Comparison of ENCODE assay signal across 8 cellular contexts in the genomic region with DNA sequence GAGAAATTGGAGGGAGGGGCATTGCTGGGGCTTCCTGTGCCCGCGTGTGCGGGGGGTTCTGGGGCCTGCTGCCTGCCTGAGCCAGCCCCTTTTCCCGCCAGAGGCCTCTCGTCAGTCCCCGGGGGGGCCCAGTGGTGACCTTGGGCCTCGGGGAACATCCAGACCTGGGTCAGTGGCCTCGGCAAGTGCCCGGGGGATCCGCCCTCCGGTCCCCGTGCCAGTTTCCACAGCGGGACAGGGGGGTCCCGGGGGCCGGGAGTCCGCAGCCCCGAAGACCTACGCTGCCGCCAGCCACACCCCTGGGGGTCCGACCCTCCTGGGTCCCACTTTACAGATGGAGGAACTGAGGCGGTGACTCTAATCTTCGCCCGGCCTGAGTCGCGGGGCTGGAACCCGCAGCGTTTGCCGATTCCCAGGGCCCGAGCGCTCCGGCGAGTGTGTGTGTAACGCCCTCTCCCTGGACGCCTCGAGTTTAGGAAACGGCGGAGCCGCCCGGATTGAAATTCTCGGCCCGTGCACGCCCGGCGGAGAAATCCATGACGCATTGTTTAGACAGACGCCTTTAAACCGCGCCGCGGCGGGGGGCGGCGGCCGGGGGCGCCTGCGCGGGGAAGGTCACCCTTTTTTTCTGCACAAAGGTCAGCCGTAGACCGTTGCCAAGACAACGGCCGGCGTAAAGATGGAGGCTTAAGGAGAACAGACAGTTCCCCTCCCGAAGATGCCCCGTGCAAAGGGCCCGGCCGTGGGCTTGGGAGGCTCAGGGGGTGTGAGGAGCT. TPM values are rescaled to one million over a fixed set of nuclear protein-coding genes. Genes with fewer than 3 reads are reported as not detected.
DNase-seq lines count a peak whose midpoint lies in the region; ATAC-seq and TF ChIP-seq lines count a peak whose summit lies in the region.

No MANE protein-coding gene starts in this region.

- no peaks in the 10 kb centered on the region for H3K27me3 ChIP-seq in right lobe of liver

- intact Hi-C loops in Right ventricle myocardium inferior (cut with DNase I), result no loop called here
- intact Hi-C loops in cardiac septum (cut with DNase I), result no loop called here
- intact Hi-C loops in right lobe of liver (cut with DNase I), result no loop called here

- peaks cover 0 to 11% (median 5%) of the 10 kb centered on the region in 4 donors for H3K4me1 ChIP-seq in right lobe of liver

- no peak for TF ChIP-seq CTCF in right lobe of liver (IDR thresholded peaks at IDR 0.05)

- no peak overlapping the region for H3K27ac ChIP-seq in right lobe of liver

- H3K9me3 ChIP-seq in right lobe of liver, result no peaks in the 10 kb centered on the region

- H3K36me3 ChIP-seq in right lobe of liver, result no peaks in the 10 kb centered on the region

- peak overlapping the region; percentile 3 to 28 (median 26) for H3K4me3 ChIP-seq in right lobe of liver

- TF ChIP-seq POLR2A in right lobe of liver (IDR thresholded peaks at IDR 0.05), result no peak

- whole genome bisulfite sequencing in right lobe of liver (ENCODE audit: insufficient coverage, low coverage, low lambda C conversion rate, missing lambda C conversion rate), result 4% methylated on average over 26 of the region's 66 CpGs

- peak; percentile 60 for ATAC-seq in Right ventricle myocardium inferior
- peak; percentile 84 for ATAC-seq in SK-N-SH treated with all-trans-retinoic acid at 6 μM for 48 hours
- ATAC-seq in right lobe of liver, result peak; percentile 62 to 73 (median 71)
- ATAC-seq in HG03571 (IDR thresholded peaks at IDR 0.05; ENCODE audit: unreplicated experiment), result no peak

- DNase-seq in Right ventricle myocardium inferior (ENCODE audit: missing footprints), result no peak
- DNase-seq in cardiac septum (ENCODE audit: low spot score), result no peak
- DNase-seq in dedifferentiated amniotic fluid mesenchymal stem cell (ENCODE audit: extremely low spot score), result peak; percentile 61
- peak in 1 of 3 donors; percentile 46 for DNase-seq in right lobe of liver
- peak; percentile 55 for DNase-seq in stimulated activated CD8-positive, alpha-beta memory T cell treated with anti-CD3 and anti-CD28 coated beads, Interleukin-4, amount 100 ng/mL, for 48 hours
- no peak for DNase-seq in DMS153 (lab: John Stamatoyannopoulos, UW)

TF ChIP-seq in SK-N-SH treated with all-trans-retinoic acid at 6 μM for 48 hours, 23 proteins besides CTCF, POLR2A, EP300 and RAD21:
- no peak for TF ChIP-seq PPARA (CRISPR knock-in tag; IDR thresholded peaks at IDR 0.05; ENCODE audit: borderline replicate concordance)
- TF ChIP-seq CSDC2 (CRISPR knock-in tag; IDR thresholded peaks at IDR 0.05), result no peak
- TF ChIP-seq ZNF565 (CRISPR knock-in tag; conservative IDR thresholded peaks at IDR 0.05; ENCODE audit: low read depth), result no peak
- TF ChIP-seq, protein P1, sequence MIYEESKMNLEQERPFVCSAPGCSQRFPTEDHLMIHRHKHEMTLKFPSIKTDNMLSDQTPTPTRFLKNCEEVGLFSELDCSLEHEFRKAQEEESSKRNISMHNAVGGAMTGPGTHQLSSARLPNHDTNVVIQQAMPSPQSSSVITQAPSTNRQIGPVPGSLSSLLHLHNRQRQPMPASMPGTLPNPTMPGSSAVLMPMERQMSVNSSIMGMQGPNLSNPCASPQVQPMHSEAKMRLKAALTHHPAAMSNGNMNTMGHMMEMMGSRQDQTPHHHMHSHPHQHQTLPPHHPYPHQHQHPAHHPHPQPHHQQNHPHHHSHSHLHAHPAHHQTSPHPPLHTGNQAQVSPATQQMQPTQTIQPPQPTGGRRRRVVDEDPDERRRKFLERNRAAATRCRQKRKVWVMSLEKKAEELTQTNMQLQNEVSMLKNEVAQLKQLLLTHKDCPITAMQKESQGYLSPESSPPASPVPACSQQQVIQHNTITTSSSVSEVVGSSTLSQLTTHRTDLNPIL (CRISPR knock-in tag; IDR thresholded peaks at IDR 0.05; ENCODE audit: low read depth), result no peak
- TF ChIP-seq ZNF8 (CRISPR knock-in tag; IDR thresholded peaks at IDR 0.05), result no peak
- TF ChIP-seq, protein P2, sequence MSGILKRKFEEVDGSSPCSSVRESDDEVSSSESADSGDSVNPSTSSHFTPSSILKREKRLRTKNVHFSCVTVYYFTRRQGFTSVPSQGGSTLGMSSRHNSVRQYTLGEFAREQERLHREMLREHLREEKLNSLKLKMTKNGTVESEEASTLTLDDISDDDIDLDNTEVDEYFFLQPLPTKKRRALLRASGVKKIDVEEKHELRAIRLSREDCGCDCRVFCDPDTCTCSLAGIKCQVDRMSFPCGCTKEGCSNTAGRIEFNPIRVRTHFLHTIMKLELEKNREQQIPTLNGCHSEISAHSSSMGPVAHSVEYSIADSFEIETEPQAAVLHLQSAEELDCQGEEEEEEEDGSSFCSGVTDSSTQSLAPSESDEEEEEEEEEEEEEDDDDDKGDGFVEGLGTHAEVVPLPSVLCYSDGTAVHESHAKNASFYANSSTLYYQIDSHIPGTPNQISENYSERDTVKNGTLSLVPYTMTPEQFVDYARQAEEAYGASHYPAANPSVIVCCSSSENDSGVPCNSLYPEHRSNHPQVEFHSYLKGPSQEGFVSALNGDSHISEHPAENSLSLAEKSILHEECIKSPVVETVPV (CRISPR knock-in tag; IDR thresholded peaks at IDR 0.05), result no peak
- no peak for TF ChIP-seq TCF4 (CRISPR knock-in tag; IDR thresholded peaks at IDR 0.05; ENCODE audit: borderline replicate concordance)
- TF ChIP-seq, protein P3, sequence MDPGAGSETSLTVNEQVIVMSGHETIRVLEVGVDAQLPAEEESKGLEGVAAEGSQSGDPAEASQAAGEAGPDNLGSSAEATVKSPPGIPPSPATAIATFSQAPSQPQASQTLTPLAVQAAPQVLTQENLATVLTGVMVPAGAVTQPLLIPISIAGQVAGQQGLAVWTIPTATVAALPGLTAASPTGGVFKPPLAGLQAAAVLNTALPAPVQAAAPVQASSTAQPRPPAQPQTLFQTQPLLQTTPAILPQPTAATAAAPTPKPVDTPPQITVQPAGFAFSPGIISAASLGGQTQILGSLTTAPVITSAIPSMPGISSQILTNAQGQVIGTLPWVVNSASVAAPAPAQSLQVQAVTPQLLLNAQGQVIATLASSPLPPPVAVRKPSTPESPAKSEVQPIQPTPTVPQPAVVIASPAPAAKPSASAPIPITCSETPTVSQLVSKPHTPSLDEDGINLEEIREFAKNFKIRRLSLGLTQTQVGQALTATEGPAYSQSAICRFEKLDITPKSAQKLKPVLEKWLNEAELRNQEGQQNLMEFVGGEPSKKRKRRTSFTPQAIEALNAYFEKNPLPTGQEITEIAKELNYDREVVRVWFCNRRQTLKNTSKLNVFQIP (CRISPR knock-in tag; IDR thresholded peaks at IDR 0.05; ENCODE audit: borderline replicate concordance, low read depth), result no peak
- no peak for TF ChIP-seq ARNTL (CRISPR knock-in tag; IDR thresholded peaks at IDR 0.05; ENCODE audit: borderline replicate concordance, low read depth)
- no peak for TF ChIP-seq RARB (CRISPR knock-in tag; IDR thresholded peaks at IDR 0.05)
- TF ChIP-seq ESRRG (CRISPR knock-in tag; IDR thresholded peaks at IDR 0.05), result no peak
- no peak for TF ChIP-seq BACH2 (CRISPR knock-in tag; IDR thresholded peaks at IDR 0.05; ENCODE audit: borderline replicate concordance)
- no peak for TF ChIP-seq ZFP30 (CRISPR knock-in tag; IDR thresholded peaks at IDR 0.05)
- no peak for TF ChIP-seq ZFP3 (CRISPR knock-in tag; IDR thresholded peaks at IDR 0.05)
- no peak for TF ChIP-seq OSR1 (CRISPR knock-in tag; IDR thresholded peaks at IDR 0.05)
- TF ChIP-seq, protein P4, sequence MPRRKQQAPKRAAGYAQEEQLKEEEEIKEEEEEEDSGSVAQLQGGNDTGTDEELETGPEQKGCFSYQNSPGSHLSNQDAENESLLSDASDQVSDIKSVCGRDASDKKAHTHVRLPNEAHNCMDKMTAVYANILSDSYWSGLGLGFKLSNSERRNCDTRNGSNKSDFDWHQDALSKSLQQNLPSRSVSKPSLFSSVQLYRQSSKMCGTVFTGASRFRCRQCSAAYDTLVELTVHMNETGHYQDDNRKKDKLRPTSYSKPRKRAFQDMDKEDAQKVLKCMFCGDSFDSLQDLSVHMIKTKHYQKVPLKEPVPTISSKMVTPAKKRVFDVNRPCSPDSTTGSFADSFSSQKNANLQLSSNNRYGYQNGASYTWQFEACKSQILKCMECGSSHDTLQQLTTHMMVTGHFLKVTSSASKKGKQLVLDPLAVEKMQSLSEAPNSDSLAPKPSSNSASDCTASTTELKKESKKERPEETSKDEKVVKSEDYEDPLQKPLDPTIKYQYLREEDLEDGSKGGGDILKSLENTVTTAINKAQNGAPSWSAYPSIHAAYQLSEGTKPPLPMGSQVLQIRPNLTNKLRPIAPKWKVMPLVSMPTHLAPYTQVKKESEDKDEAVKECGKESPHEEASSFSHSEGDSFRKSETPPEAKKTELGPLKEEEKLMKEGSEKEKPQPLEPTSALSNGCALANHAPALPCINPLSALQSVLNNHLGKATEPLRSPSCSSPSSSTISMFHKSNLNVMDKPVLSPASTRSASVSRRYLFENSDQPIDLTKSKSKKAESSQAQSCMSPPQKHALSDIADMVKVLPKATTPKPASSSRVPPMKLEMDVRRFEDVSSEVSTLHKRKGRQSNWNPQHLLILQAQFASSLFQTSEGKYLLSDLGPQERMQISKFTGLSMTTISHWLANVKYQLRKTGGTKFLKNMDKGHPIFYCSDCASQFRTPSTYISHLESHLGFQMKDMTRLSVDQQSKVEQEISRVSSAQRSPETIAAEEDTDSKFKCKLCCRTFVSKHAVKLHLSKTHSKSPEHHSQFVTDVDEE (CRISPR knock-in tag; IDR thresholded peaks at IDR 0.05), result no peak

RNA-seq across cellular contexts. Expression of a gene that starts 39.3 kb away (rescaled TPM):
- not detected for total RNA-seq in Right ventricle myocardium inferior
- not detected for total RNA-seq in cardiac septum
- total RNA-seq in right lobe of liver, result 10 to 100 TPM in 1 of 6 experiments, 1 to 10 TPM in 5; 4.2 to 10.3 (median 5.6) TPM

RNA-seq across cellular contexts. Expression of a gene that starts 49.6 kb away (rescaled TPM):
- total RNA-seq in Right ventricle myocardium inferior (13.1 TPM), cardiac septum (20.0 TPM), right lobe of liver (100 to 1,000 TPM in 1 of 6 experiments, 10 to 100 TPM in 5; 34.0 to 103 (median 43.8) TPM)

RNA-seq across cellular contexts. Expression of a gene that starts 55.8 kb away (rescaled TPM):
- 219 TPM for total RNA-seq in Right ventricle myocardium inferior
- 318 TPM for total RNA-seq in cardiac septum
- 100 to 1,000 TPM in 2 of 6 experiments, 10 to 100 TPM in 4; 69.2 to 111 (median 89.5) TPM for total RNA-seq in right lobe of liver

RNA-seq across cellular contexts. Expression of a gene that starts 58.7 kb away (rescaled TPM):
- total RNA-seq in Right ventricle myocardium inferior, result 443 TPM
- 233 TPM for total RNA-seq in cardiac septum
- total RNA-seq in right lobe of liver, result 100 to 1,000 TPM in 2 of 6 experiments, 10 to 100 TPM in 4; 70.1 to 210 (median 85.0) TPM

Comparison
In these comparisons a context has a peak if more than half of its experiments do, and no peak if none do; other contexts are left out.
1. DNase-seq: peak in dedifferentiated amniotic fluid mesenchymal stem cell (single experiment) and stimulated activated CD8-positive, alpha-beta memory T cell treated with anti-CD3 and anti-CD28 coated beads, Interleukin-4, amount 100 ng/mL, for 48 hours (single experiment); none in Right ventricle myocardium inferior (single experiment), cardiac septum (single experiment) and DMS153 (single experiment).